7 cellular contexts compared by ENCODE assay signal in genomic region chrX:70554081-70554480, GRCh38.
DNase-seq lines count a peak whose midpoint lies in the region; ATAC-seq, FAIRE-seq and TF ChIP-seq lines count a peak whose summit lies in the region.

No MANE protein-coding gene starts in this region.

- no peaks in the 10 kb centered on the region for H3K4me1 ChIP-seq in adrenal gland (replicated peaks in 1 of 2)

- peak in 2 of 6 experiments; percentile 18 to 21 for TF ChIP-seq CTCF in adrenal gland (IDR thresholded peaks at IDR 0.05)

- H3K36me3 ChIP-seq in adrenal gland (replicated peaks in 1 of 2): no peaks in the 10 kb centered on the region

- H3K4me3 ChIP-seq in adrenal gland: no peak overlapping the region

- no peak for ATAC-seq in HG02870 (IDR thresholded peaks at IDR 0.05; ENCODE audit: unreplicated experiment)

- TF ChIP-seq POLR2A in adrenal gland (IDR thresholded peaks at IDR 0.05): no peak

- intact Hi-C loops in adrenal gland (cut with DNase I): loop anchor here in 1 of 2 donors (5.0 kb wide), 1 partner anchor 102 kb away; no protein-coding TSS in a partner anchor

- FAIRE-seq in G401.6 (lab: Jason Lieb, UNC): peak; percentile 44

- DNase-seq in HS-5 (ENCODE audit: low read depth) (peak; percentile 2), amniotic epithelial cell (ENCODE audit: low read depth) (peak; percentile 36), left kidney (ENCODE audit: low read depth, low spot score) (peak; percentile 1), CD1c-positive myeloid dendritic cell (ENCODE audit: extremely low spot score) (no peak), adrenal gland (no peak)

- no peaks in the 10 kb centered on the region for H3K9me3 ChIP-seq in adrenal gland (replicated peaks in 1 of 3)

- WGBS in adrenal gland, 4 donors: 6 to 42% (median 20%) methylated on average over 2 of the region's 2 CpGs

- H3K27ac ChIP-seq in adrenal gland: no peak overlapping the region

- H3K27me3 ChIP-seq in adrenal gland: peaks cover 5% of the 10 kb centered on the region

Comparison
In these comparisons a context has a peak if more than half of its experiments do, and no peak if none do; other contexts are left out.
1. DNase-seq: peak in HS-5 (single experiment), amniotic epithelial cell (single experiment) and left kidney (single experiment); none in CD1c-positive myeloid dendritic cell (single experiment) and adrenal gland (0 of 7).